Comparison of ENCODE assay signal across 1 cellular context in genomic region chr1:153539395-153540093, GRCh38.
TF ChIP-seq lines count a peak whose summit lies in the region.

No MANE protein-coding gene starts in this region.

TF ChIP-seq in A549, 52 proteins besides CTCF, POLR2A, EP300 and RAD21:
- TF ChIP-seq ELK1 (IDR thresholded peaks at IDR 0.05; ENCODE audit: low read depth, low read length) (no peak), RNF2 (IDR thresholded peaks at IDR 0.05; ENCODE audit: borderline replicate concordance, low read depth) (no peak)
